Comparison of ENCODE assay signal across 18 cellular contexts in genomic region chr14:56334458-56334857, GRCh38.
DNase-seq lines count a peak whose midpoint lies in the region; ATAC-seq and TF ChIP-seq lines count a peak whose summit lies in the region.
"Had no signal": no experiment of that assay in that cellular context is flagged by ENCODE, and none has a peak within 500 bp of the region (broad histone marks: within the 10 kb centered on the region; RNA-seq: fewer than 3 reads in every experiment).

No MANE protein-coding gene starts in this region.

- H3K4me1 ChIP-seq in colonic mucosa: no peaks in the 10 kb centered on the region
- peaks cover 6% of the 10 kb centered on the region for H3K4me1 ChIP-seq in mesenchymal stem cell (ENCODE audit: control insufficient read depth, insufficient read depth, low read depth, low read length)

- H2BK12ac ChIP-seq in mesenchymal stem cell (ENCODE audit: low read length in 2 of 2): no peak overlapping the region

- no peak overlapping the region for H4K8ac ChIP-seq in mesenchymal stem cell (ENCODE audit: low read length)

- no peak overlapping the region for H3K4ac ChIP-seq in mesenchymal stem cell (ENCODE audit: low read depth in 1 of 2, low read length in 2 of 2)

- no peak overlapping the region for H3K18ac ChIP-seq in mesenchymal stem cell (ENCODE audit: low read depth in 1 of 2, low read length in 2 of 2)

- no peaks in the 10 kb centered on the region for H3K36me3 ChIP-seq in colonic mucosa
- H3K36me3 ChIP-seq in mesenchymal stem cell (ENCODE audit: control insufficient read depth in 1 of 2, insufficient read depth in 2 of 2, low read depth in 1 of 2, low read length in 2 of 2): no peaks in the 10 kb centered on the region

- no peak overlapping the region for H2BK15ac ChIP-seq in mesenchymal stem cell (ENCODE audit: low read depth, poor library complexity, severe bottlenecking)

- no peak overlapping the region for H2AFZ ChIP-seq in mesenchymal stem cell (ENCODE audit: low read depth, low read length)

- H3K9ac ChIP-seq in colonic mucosa (ENCODE audit: low read depth in 2 of 2, low read length in 2 of 2): no peak overlapping the region
- H3K9ac ChIP-seq in mesenchymal stem cell (ENCODE audit: low read length): peak overlapping the region; percentile 44
- H3K9ac ChIP-seq: KMS-11 had no signal

- no peak overlapping the region for H4K91ac ChIP-seq in mesenchymal stem cell (ENCODE audit: low read length)

- H3K23ac ChIP-seq in mesenchymal stem cell (ENCODE audit: low read length in 2 of 2): no peak overlapping the region

- ATAC-seq in GM21723 (IDR thresholded peaks at IDR 0.05; ENCODE audit: unreplicated experiment): no peak
- ATAC-seq: activated CD8-positive, alpha-beta T cell treated with anti-CD3 and anti-CD28 coated beads, Interleukin-2, amount 10 ng/mL, durations not matched to agents 7 days and 5 days had no signal

- no peak overlapping the region for H3K14ac ChIP-seq in mesenchymal stem cell (ENCODE audit: low read length in 2 of 2)

- DNase-seq in DMS53 (lab: John Stamatoyannopoulos, UW) (peak; percentile 68), MV-4-11 (lab: John Stamatoyannopoulos, UW) (peak; percentile 15), colonic mucosa (no peak), mesenchymal stem cell (peak; percentile 63), iPS-NIHi7 (ENCODE audit: extremely low spot score) (no peak), GM10266 (ENCODE audit: extremely low spot score) (no peak), NCI-H226 (no peak)
- DNase-seq: activated CD4-positive, CD25-positive, alpha-beta regulatory T cell; activated CD8-positive, alpha-beta T cell treated with anti-CD3 and anti-CD28 coated beads, Interleukin-2, amount 10 ng/mL, durations not matched to agents 7 days and 5 days; activated naive CD4-positive, alpha-beta T cell treated with anti-CD3 and anti-CD28 coated beads, Interleukin-2, amount 50 U/mL, for 16 hours; activated T-cell treated with anti-CD3 and anti-CD28 coated beads, Interleukin-2, amount 50 U/mL, for 48 hours; CD4-positive, CD25-positive, alpha-beta regulatory T cell; cortex of kidney; NCI-H1417; SIG-M5; stimulated activated CD4-positive, alpha-beta T cell treated with anti-CD3 and anti-CD28 coated beads, Interleukin-15, amount 100 ng/mL, for 24 hours had no signal

- TF ChIP-seq CTCF in colonic mucosa (IDR thresholded peaks at IDR 0.05) (no peak), GM10266 (IDR thresholded peaks at IDR 0.05; ENCODE audit: control insufficient read depth, insufficient read depth, low read depth, missing control alignments) (no peak)

- intact Hi-C loops in colonic mucosa (cut with DNase I): no loop called here

- H2BK120ac ChIP-seq in mesenchymal stem cell (ENCODE audit: low read depth, low read length): no peak overlapping the region

- no CpG with 5 or more reads among the region's 1 CpG for WGBS in mesenchymal stem cell

- H3K4me3 ChIP-seq in colonic mucosa (no peak overlapping the region), mesenchymal stem cell (ENCODE audit: insufficient read depth in 1 of 2, low read depth in 1 of 2, low read length in 2 of 2) (no peak overlapping the region)

- no peak overlapping the region for H3K4me2 ChIP-seq in mesenchymal stem cell (ENCODE audit: low read length, poor library complexity, severe bottlenecking)
- H3K4me2 ChIP-seq: KMS-11 had no signal

- H3K27ac ChIP-seq in colonic mucosa (peak overlapping the region; percentile 38), mesenchymal stem cell (ENCODE audit: low read length, poor library complexity, severe bottlenecking) (no peak overlapping the region)
- H3K27ac ChIP-seq: KMS-11 had no signal

- H3K79me1 ChIP-seq in mesenchymal stem cell (replicated peaks; ENCODE audit: low read length, poor library complexity, severe bottlenecking): no peaks in the 10 kb centered on the region

- H3K9me3 ChIP-seq in colonic mucosa (no peaks in the 10 kb centered on the region), mesenchymal stem cell (ENCODE audit: control insufficient read depth, low read length) (no peaks in the 10 kb centered on the region)

- H2BK5ac ChIP-seq in mesenchymal stem cell (ENCODE audit: low read depth, low read length, poor library complexity, severe bottlenecking): no peak overlapping the region

- no peak overlapping the region for H2AK5ac ChIP-seq in mesenchymal stem cell (ENCODE audit: low read length, severe bottlenecking)

- H3K27me3 ChIP-seq in colonic mucosa: no peaks in the 10 kb centered on the region
- no peaks in the 10 kb centered on the region for H3K27me3 ChIP-seq in mesenchymal stem cell (ENCODE audit: control insufficient read depth in 1 of 2, insufficient read depth in 1 of 2, low read length in 2 of 2)

Comparison
In these comparisons a context has a peak if more than half of its experiments do, and no peak if none do; other contexts are left out.
1. DNase-seq: peak in DMS53 (single experiment), MV-4-11 (single experiment) and mesenchymal stem cell (single experiment); none in colonic mucosa (single experiment), iPS-NIHi7 (single experiment), GM10266 (single experiment) and NCI-H226 (single experiment).